ENCODE assay signal across 31 cellular contexts in genomic region chr10:37623506-37623905, GRCh38.
"Had no signal": no experiment of that assay in that cellular context is flagged by ENCODE, and none has a peak within 500 bp of the region (broad histone marks: within the 10 kb centered on the region; RNA-seq: fewer than 3 reads in every experiment).

No MANE protein-coding gene starts in this region.

- H3K27me3 Mint-ChIP-seq: progenitor cell of endocrine pancreas; stimulated activated memory B cell treated with anti-CD40 and anti-IgM and Interleukin-4, amounts not matched to agents 10 μg/mL and 1 μg/mL and 100 μg/mL, for 72 hours; stimulated activated naive CD8-positive, alpha-beta T cell treated with anti-CD3 and anti-CD28 coated beads, Interleukin-15, amount 100 ng/mL, for 72 hours had no signal

- H3K4me2 ChIP-seq: neural progenitor cell, smooth muscle cell had no signal

- H3K9ac ChIP-seq: neural progenitor cell, parathyroid adenoma had no signal

- H3K36me3 ChIP-seq: neural progenitor cell, ovary, spleen, suprapubic skin, tibial nerve, upper lobe of left lung, uterus had no signal

- H3K27ac Mint-ChIP-seq: naive thymus-derived CD4-positive, alpha-beta T cell; natural killer cell; nephron; neural progenitor cell; progenitor cell of endocrine pancreas; stimulated activated memory B cell treated with anti-CD40 and anti-IgM and Interleukin-4, amounts not matched to agents 10 μg/mL and 1 μg/mL and 100 μg/mL, for 72 hours; stimulated activated naive CD8-positive, alpha-beta T cell treated with anti-CD3 and anti-CD28 coated beads, Interleukin-15, amount 100 ng/mL, for 72 hours had no signal

- H3K27ac ChIP-seq: neural progenitor cell, ovary, parathyroid adenoma, psoas muscle, skin epidermis, spleen, suprapubic skin, testis, tibial nerve, upper lobe of left lung, uterus had no signal

- H3K79me2 ChIP-seq: parathyroid adenoma had no signal

- H3K36me3 Mint-ChIP-seq: neural progenitor cell; stimulated activated memory B cell treated with anti-CD40 and anti-IgM and Interleukin-4, amounts not matched to agents 10 μg/mL and 1 μg/mL and 100 μg/mL, for 72 hours had no signal

- ATAC-seq: naive thymus-derived CD4-positive, alpha-beta T cell; natural killer cell; psoas muscle; right cardiac atrium; sciatic nerve; stimulated activated memory B cell treated with anti-CD40 and anti-IgM and Interleukin-4, amounts not matched to agents 10 μg/mL and 1 μg/mL and 100 μg/mL, for 72 hours; stimulated activated naive CD8-positive, alpha-beta T cell treated with anti-CD3 and anti-CD28 coated beads, Interleukin-15, amount 100 ng/mL, for 72 hours; stimulated activated naive CD8-positive, alpha-beta T cell treated with anti-CD3 and anti-CD28 coated beads, Interleukin-15, Interleukin-2, amounts not matched to agents 100 U/mL and 50 U/mL, for 24 hours had no signal

- H2AFZ ChIP-seq: neural progenitor cell, parathyroid adenoma had no signal

- H3K9me3 ChIP-seq: ovary, psoas muscle, suprapubic skin, testis, uterus had no signal

- H3K4me1 ChIP-seq: neural progenitor cell, parathyroid adenoma, psoas muscle, spleen, suprapubic skin, testis, tibial nerve, upper lobe of left lung, uterus had no signal

- H3K4me3 ChIP-seq: neural progenitor cell, ovary, psoas muscle, skin epidermis, smooth muscle cell, spleen, suprapubic skin, testis, tibial nerve, upper lobe of left lung, uterus had no signal

- H3K4me1 Mint-ChIP-seq: naive thymus-derived CD4-positive, alpha-beta T cell; natural killer cell; nephron; neural progenitor cell; stimulated activated memory B cell treated with anti-CD40 and anti-IgM and Interleukin-4, amounts not matched to agents 10 μg/mL and 1 μg/mL and 100 μg/mL, for 72 hours; stimulated activated naive CD8-positive, alpha-beta T cell treated with anti-CD3 and anti-CD28 coated beads, Interleukin-15, amount 100 ng/mL, for 72 hours had no signal

- H3K4me3 Mint-ChIP-seq: naive thymus-derived CD4-positive, alpha-beta T cell; natural killer cell; nephron; neural progenitor cell; stimulated activated memory B cell treated with anti-CD40 and anti-IgM and Interleukin-4, amounts not matched to agents 10 μg/mL and 1 μg/mL and 100 μg/mL, for 72 hours; stimulated activated naive CD8-positive, alpha-beta T cell treated with anti-CD3 and anti-CD28 coated beads, Interleukin-15, amount 100 ng/mL, for 72 hours had no signal

- DNase-seq: naive thymus-derived CD4-positive, alpha-beta T cell; natural killer cell; occipital lobe; ovary; posterior cingulate gyrus; psoas muscle; right cardiac atrium; spleen; stimulated activated CD4-positive, alpha-beta T cell treated with anti-CD3 and anti-CD28 coated beads, Interleukin-12 subunit alpha, Interleukin-12 subunit beta, amount 100 ng/mL, for 4 hours; stimulated activated CD4-positive, alpha-beta T cell treated with anti-CD3 and anti-CD28 coated beads, Interleukin-1b, Interleukin-23, amount 100 ng/mL, for 48 hours; stimulated activated CD4-positive, alpha-beta T cell treated with anti-CD3 and anti-CD28 coated beads, Interleukin-4, amount 100 ng/mL, for 1 hour; stimulated activated CD4-positive, alpha-beta T cell treated with anti-CD3 and anti-CD28 coated beads, Interleukin-4, amount 100 ng/mL, for 4 hours; stimulated activated CD8-positive, alpha-beta memory T cell treated with anti-CD3 and anti-CD28 coated beads, Interleukin-4, amount 100 ng/mL, for 48 hours; stimulated activated naive CD4-positive, alpha-beta T cell; stimulated activated naive CD8-positive, alpha-beta T cell treated with anti-CD3 and anti-CD28 coated beads, Interleukin-15, amount 100 ng/mL, for 72 hours; stimulated activated naive CD8-positive, alpha-beta T cell treated with anti-CD3 and anti-CD28 coated beads, Interleukin-15, Interleukin-2, amounts not matched to agents 100 U/mL and 50 U/mL, for 24 hours; substantia nigra; testis; trophoblast cell; upper lobe of left lung; uterus had no signal

- H3K27me3 ChIP-seq: neural progenitor cell, ovary, spleen, suprapubic skin, testis, tibial nerve, upper lobe of left lung, uterus had no signal
